Comparison of ENCODE assay signal across 19 cellular contexts in genomic region chr22:46173152-46173551, GRCh38. TPM values are rescaled to one million over a fixed set of nuclear protein-coding genes. Genes with fewer than 3 reads are reported as not detected.
DNase-seq lines count a peak whose midpoint lies in the region.
"Had no signal": no experiment of that assay in that cellular context is flagged by ENCODE, and none has a peak within 500 bp of the region (broad histone marks: within the 10 kb centered on the region; RNA-seq: fewer than 3 reads in every experiment).

No MANE protein-coding gene starts in this region.

- H3K27ac ChIP-seq in SK-N-MC = peak overlapping the region; percentile 97
- H3K27ac ChIP-seq in mesenchymal stem cell (ENCODE audit: low read length, poor library complexity, severe bottlenecking) = no peak overlapping the region
- peak overlapping the region; percentile 15 for H3K27ac ChIP-seq in temporal lobe (ENCODE audit: low read depth, low read length)
- H3K27ac ChIP-seq: upper lobe of right lung had no signal

- H2BK15ac ChIP-seq in mesenchymal stem cell (ENCODE audit: low read depth, poor library complexity, severe bottlenecking) = no peak overlapping the region

- H2AFZ ChIP-seq in mesenchymal stem cell (ENCODE audit: low read depth, low read length) = no peak overlapping the region

- H2AK5ac ChIP-seq in mesenchymal stem cell (ENCODE audit: low read length, severe bottlenecking) = no peak overlapping the region

- H2BK5ac ChIP-seq in mesenchymal stem cell (ENCODE audit: low read depth, low read length, poor library complexity, severe bottlenecking) = no peak overlapping the region

- H3K36me3 ChIP-seq in SK-N-MC (ENCODE audit: insufficient read depth, low read length) (no peaks in the 10 kb centered on the region; the same call in 1 of the 2 replicates), mesenchymal stem cell (ENCODE audit: control insufficient read depth in 1 of 2, insufficient read depth in 2 of 2, low read depth in 1 of 2, low read length in 2 of 2) (peaks cover 2 to 14% of the 10 kb centered on the region in 2 experiments)
- H3K36me3 ChIP-seq: upper lobe of right lung had no signal

- H3K36me3 Mint-ChIP-seq in T-helper 2 cell treated with Interferon-gamma antibody and Interleukin-4, amounts not matched to agents 5 μg/mL and 100 μg/mL, for 36 hours (ENCODE audit: low read depth) = peaks cover 6% of the 10 kb centered on the region

- peaks cover 2% of the 10 kb centered on the region for H3K79me1 ChIP-seq in mesenchymal stem cell (replicated peaks; ENCODE audit: low read length, poor library complexity, severe bottlenecking)

- H3K9me3 ChIP-seq in SK-N-MC (ENCODE audit: low read depth, low read length) (no peaks in the 10 kb centered on the region), mesenchymal stem cell (ENCODE audit: control insufficient read depth, low read length) (peaks cover 3% of the 10 kb centered on the region)
- H3K9me3 ChIP-seq: upper lobe of right lung had no signal

- no peaks in the 10 kb centered on the region for H3K27me3 ChIP-seq in mesenchymal stem cell (ENCODE audit: control insufficient read depth in 1 of 2, insufficient read depth in 1 of 2, low read length in 2 of 2)
- H3K27me3 ChIP-seq: upper lobe of right lung had no signal

- H3K4me3 Mint-ChIP-seq in T-helper 2 cell treated with Interferon-gamma antibody and Interleukin-4, amounts not matched to agents 5 μg/mL and 100 μg/mL, for 36 hours = no peak overlapping the region
- H3K4me3 Mint-ChIP-seq: activated CD4-positive, alpha-beta T cell treated with anti-CD3 and anti-CD28 coated beads for 36 hours; activated naive CD8-positive, alpha-beta T cell treated with anti-CD3 and anti-CD28 coated beads for 36 hours; T-helper 17 cell had no signal

- peaks cover 1% of the 10 kb centered on the region for H3K9me3 Mint-ChIP-seq in T-helper 2 cell treated with Interferon-gamma antibody and Interleukin-4, amounts not matched to agents 5 μg/mL and 100 μg/mL, for 36 hours

- no peaks in the 10 kb centered on the region for H3K27me3 Mint-ChIP-seq in T-helper 2 cell treated with Interferon-gamma antibody and Interleukin-4, amounts not matched to agents 5 μg/mL and 100 μg/mL, for 36 hours (ENCODE audit: low read depth)
- H3K27me3 Mint-ChIP-seq: activated CD4-positive, alpha-beta T cell treated with anti-CD3 and anti-CD28 coated beads for 36 hours; activated naive CD8-positive, alpha-beta T cell treated with anti-CD3 and anti-CD28 coated beads for 36 hours; naive thymus-derived CD4-positive, alpha-beta T cell; T-helper 17 cell had no signal

- no peak overlapping the region for H2BK12ac ChIP-seq in mesenchymal stem cell (ENCODE audit: low read length in 2 of 2)

- peak; percentile 14 for DNase-seq in SK-N-MC (ENCODE audit: low read depth, low spot score)
- DNase-seq in fibroblast of gingiva (ENCODE audit: low read depth) = peak; percentile 27
- no peak for DNase-seq in mesenchymal stem cell
- DNase-seq in activated CD4-positive, alpha-beta T cell treated with anti-CD3 and anti-CD28 coated beads for 1 hour = no peak
- DNase-seq in T-helper 2 cell treated with Interferon-gamma antibody and Interleukin-4, amounts not matched to agents 5 μg/mL and 100 μg/mL, for 36 hours (ENCODE audit: low spot score) = no peak
- DNase-seq in kidney glomerular epithelial cell (lab: John Stamatoyannopoulos, UW) = no peak
- DNase-seq: activated CD4-positive, alpha-beta T cell treated with anti-CD3 and anti-CD28 coated beads for 36 hours; activated effector memory CD4-positive, alpha-beta T cell treated with Interleukin-2 at 50 U/mL for 16 hours; activated naive CD8-positive, alpha-beta T cell treated with anti-CD3 and anti-CD28 coated beads for 36 hours; activated T-cell treated with anti-CD3 and anti-CD28 coated beads for 4 hours; cerebellar nuclear complex; left colon; naive thymus-derived CD4-positive, alpha-beta T cell; NCI-H146; NCI-H446 treated with DMSO at 0.1 percent for 48 hours; stimulated activated CD4-positive, alpha-beta T cell treated with anti-CD3 and anti-CD28 coated beads, Interleukin-2, amount 100 ng/mL, for 24 hours; T-helper 17 cell; upper lobe of right lung had no signal

- WGBS in mesenchymal stem cell = 97% methylated on average over 2 of the region's 3 CpGs

- H3K27ac Mint-ChIP-seq in T-helper 2 cell treated with Interferon-gamma antibody and Interleukin-4, amounts not matched to agents 5 μg/mL and 100 μg/mL, for 36 hours = no peak overlapping the region
- H3K27ac Mint-ChIP-seq: activated CD4-positive, alpha-beta T cell treated with anti-CD3 and anti-CD28 coated beads for 36 hours; activated naive CD8-positive, alpha-beta T cell treated with anti-CD3 and anti-CD28 coated beads for 36 hours had no signal

- no peak overlapping the region for H3K4ac ChIP-seq in mesenchymal stem cell (ENCODE audit: low read depth in 1 of 2, low read length in 2 of 2)

- no peak overlapping the region for H3K23ac ChIP-seq in mesenchymal stem cell (ENCODE audit: low read length in 2 of 2)

- no peak overlapping the region for H4K91ac ChIP-seq in mesenchymal stem cell (ENCODE audit: low read length)

- peaks cover 10% of the 10 kb centered on the region for H3K4me1 ChIP-seq in mesenchymal stem cell (ENCODE audit: control insufficient read depth, insufficient read depth, low read depth, low read length)

- no peak overlapping the region for H3K14ac ChIP-seq in mesenchymal stem cell (ENCODE audit: low read length in 2 of 2)

- peak overlapping the region; percentile 72 for H3K4me3 ChIP-seq in SK-N-MC
- H3K4me3 ChIP-seq in mesenchymal stem cell (ENCODE audit: insufficient read depth in 1 of 2, low read depth in 1 of 2, low read length in 2 of 2) = peak overlapping the region in 1 of 2 experiments; percentile 0
- H3K4me3 ChIP-seq: upper lobe of right lung had no signal

- no peak overlapping the region for H3K18ac ChIP-seq in mesenchymal stem cell (ENCODE audit: low read depth in 1 of 2, low read length in 2 of 2)

- H3K9ac ChIP-seq in SK-N-MC (ENCODE audit: insufficient read length) (peak overlapping the region; percentile 61), mesenchymal stem cell (ENCODE audit: low read length) (peak overlapping the region; percentile 56)

- H3K4me1 Mint-ChIP-seq in T-helper 2 cell treated with Interferon-gamma antibody and Interleukin-4, amounts not matched to agents 5 μg/mL and 100 μg/mL, for 36 hours (ENCODE audit: low read depth) = peaks cover 6% of the 10 kb centered on the region

- no peak overlapping the region for H4K8ac ChIP-seq in mesenchymal stem cell (ENCODE audit: low read length)

- H2BK120ac ChIP-seq in mesenchymal stem cell (ENCODE audit: low read depth, low read length) = no peak overlapping the region

- H3K4me2 ChIP-seq in mesenchymal stem cell (ENCODE audit: low read length, poor library complexity, severe bottlenecking) = no peak overlapping the region

RNA-seq across cellular contexts. Expression of gene PPARA, which starts 22.8 kb away (rescaled TPM):
- polyA plus RNA-seq in mesenchymal stem cell (2013, experiment 1 of 2) = 7.7 TPM
- 6.9 TPM for polyA plus RNA-seq in mesenchymal stem cell (2013, experiment 2 of 2)
- 4.9 TPM for total RNA-seq in temporal lobe

Comparison
In these comparisons a context has a peak if more than half of its experiments do, and no peak if none do; other contexts are left out.
1. DNase-seq: peak in SK-N-MC (single experiment) and fibroblast of gingiva (single experiment); none in mesenchymal stem cell (single experiment), activated CD4-positive, alpha-beta T cell treated with anti-CD3 and anti-CD28 coated beads for 1 hour (single experiment), T-helper 2 cell treated with Interferon-gamma antibody and Interleukin-4, amounts not matched to agents 5 μg/mL and 100 μg/mL, for 36 hours (single experiment) and kidney glomerular epithelial cell (single experiment).